10 cellular contexts compared by ENCODE assay signal in the genomic region with DNA sequence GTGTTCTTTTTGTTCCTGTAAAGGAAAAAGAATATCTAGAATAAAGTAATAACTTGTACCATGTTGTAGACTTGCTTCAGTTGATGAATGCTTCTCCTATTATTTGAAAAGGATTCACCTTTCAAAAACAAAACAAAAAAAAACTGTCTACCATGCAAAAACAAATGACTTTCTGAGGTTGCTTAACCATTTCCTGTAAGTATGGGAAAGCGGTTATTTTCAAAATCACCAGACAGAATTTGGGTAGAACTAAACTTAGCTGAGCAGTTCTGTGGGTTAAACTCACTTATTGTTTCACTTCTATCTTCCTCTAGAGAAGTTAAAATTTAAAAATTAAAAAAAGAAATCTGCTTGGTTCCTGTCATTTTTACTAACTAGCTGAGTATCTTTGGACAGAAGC. TPM values are rescaled to one million over a fixed set of nuclear protein-coding genes. Genes with fewer than 3 reads are reported as not detected.
DNase-seq lines count a peak whose midpoint lies in the region; ATAC-seq and TF ChIP-seq lines count a peak whose summit lies in the region.
"Had no signal": no experiment of that assay in that cellular context is flagged by ENCODE, and none has a peak within 500 bp of the region (broad histone marks: within the 10 kb centered on the region; RNA-seq: fewer than 3 reads in every experiment).

No MANE protein-coding gene starts in this region.

- H3K27me3 ChIP-seq in KMS-11 (ENCODE audit: insufficient read depth, low read depth) (no peaks in the 10 kb centered on the region), H7 (ENCODE audit: control insufficient read depth, insufficient read depth, low read length) (no peaks in the 10 kb centered on the region)

- H3K4me2 ChIP-seq in KMS-11, result peak overlapping the region; percentile 44

- H3K4me1 ChIP-seq in KMS-11 (ENCODE audit: low read depth, poor library complexity, severe bottlenecking), result peaks cover 83% of the 10 kb centered on the region

- peak; percentile 23 for DNase-seq in fibroblast of peridontal ligament (ENCODE audit: extremely low read depth)
- no peak for DNase-seq in NCI-H187 (lab: John Stamatoyannopoulos, UW)
- no peak for DNase-seq in GM19238 (ENCODE audit: insufficient read length, low spot score)
- no peak for DNase-seq in H7
- no peak for DNase-seq in NCI-H524 treated with DMSO at 0.1 percent for 48 hours (lab: John Stamatoyannopoulos, UW)
- DNase-seq: activated CD4-positive, alpha-beta T cell treated with anti-CD3 and anti-CD28 coated beads, Interleukin-2, amount 50 U/mL, for 48 hours; HCEC 1CT had no signal

- peak overlapping the region; percentile 23; the same call in 1 of the 2 replicates for H3K27ac ChIP-seq in KMS-11

- H3K79me2 ChIP-seq in KMS-11 (ENCODE audit: insufficient read depth, low read depth), result peaks cover 44% of the 10 kb centered on the region; the same call in 1 of the 2 replicates

- H3K9ac ChIP-seq in KMS-11, result no peak overlapping the region

- H3K36me3 ChIP-seq in KMS-11 (ENCODE audit: insufficient read depth), result no peaks in the 10 kb centered on the region
- no peaks in the 10 kb centered on the region for H3K36me3 ChIP-seq in H7 (replicated peaks; ENCODE audit: control insufficient read depth, insufficient read depth, low read length)

- ATAC-seq in GM18502 (IDR thresholded peaks at IDR 0.05; ENCODE audit: poor library complexity, unreplicated experiment) (peak; percentile 54), GM21717 (IDR thresholded peaks at IDR 0.05; ENCODE audit: unreplicated experiment) (peak; percentile 45)

- TF ChIP-seq CTCF in KMS-11 (conservative IDR thresholded peaks at IDR 0.05; ENCODE audit: low read depth, low read length), result no peak

- H4K20me1 ChIP-seq in KMS-11 (ENCODE audit: insufficient read depth), result no peaks in the 10 kb centered on the region; the same call in 1 of the 2 replicates

- H2AFZ ChIP-seq in KMS-11 (ENCODE audit: low read depth), result no peak overlapping the region

- H3K4me3 ChIP-seq in KMS-11 (IDR thresholded peaks at IDR 0.05; ENCODE audit: insufficient read depth, low read depth, low read length), result no peak overlapping the region
- no peak overlapping the region for H3K4me3 ChIP-seq in H7 (ENCODE audit: insufficient read depth, low read depth, low read length)

RNA-seq across cellular contexts. Expression of a gene that starts 25.2 kb away (rescaled TPM):
- 2.8 and 3.7 TPM in 2 replicates for total RNA-seq in H7 (2014; rRNA removed; shearing (Covaris generic))
